Comparison of ENCODE assay signal across 8 cellular contexts in genomic region chr4:147160908-147161513, GRCh38.
DNase-seq lines count a peak whose midpoint lies in the region; ATAC-seq, FAIRE-seq and TF ChIP-seq lines count a peak whose summit lies in the region.

No MANE protein-coding gene starts in this region.

- H3K27me3 ChIP-seq in bronchial epithelial cell (ENCODE audit: control insufficient read depth, insufficient read depth, low read length) (no peaks in the 10 kb centered on the region), aorta (ENCODE audit: control insufficient read depth in 1 of 2, insufficient read depth in 2 of 2, low read length in 1 of 2) (no peaks in the 10 kb centered on the region)

- no peaks in the 10 kb centered on the region for H3K36me3 ChIP-seq in bronchial epithelial cell (ENCODE audit: control insufficient read depth, insufficient read depth, low read length)
- no peaks in the 10 kb centered on the region for H3K36me3 ChIP-seq in aorta (ENCODE audit: control insufficient read depth in 1 of 2, insufficient read depth in 2 of 2, low read length in 1 of 2)

- H3K27ac ChIP-seq in aorta (ENCODE audit: low read depth in 1 of 2, low read length in 2 of 2), result no peak overlapping the region

- intact Hi-C loops in left colon (cut with DNase I, micrococcal nuclease), result loop anchor here in 1 of 2 donors (10.0 kb wide), 1 partner anchor 434 kb away; no protein-coding TSS in a partner anchor
- intact Hi-C loops in aorta (cut with DNase I), result loop anchor here (2.0 to 10.0 kb wide), 3 partner anchors 64 to 430 kb away; no protein-coding TSS in a partner anchor

- no peaks in the 10 kb centered on the region for H3K4me1 ChIP-seq in aorta (ENCODE audit: control insufficient read depth in 1 of 2, insufficient read depth in 2 of 2, low read length in 2 of 2)

- no peaks in the 10 kb centered on the region for H3K9me3 ChIP-seq in aorta (ENCODE audit: control insufficient read depth, low read length)

- peak; percentile 72 for TF ChIP-seq CTCF in D721Med (IDR thresholded peaks at IDR 0.05; ENCODE audit: insufficient read depth, missing control alignments)
- peak; percentile 78 for TF ChIP-seq CTCF in bronchial epithelial cell (IDR thresholded peaks at IDR 0.05; ENCODE audit: insufficient read depth, low read length, severe bottlenecking)

- peak; percentile 90 for FAIRE-seq in D721Med (lab: Jason Lieb, UNC)
- FAIRE-seq in bronchial epithelial cell (lab: Jason Lieb, UNC), result no peak

- DNase-seq in D721Med (ENCODE audit: insufficient read length, low spot score) (no peak), NCI-H345 (lab: John Stamatoyannopoulos, UW) (peak; percentile 10), bronchial epithelial cell (ENCODE audit: low read depth) (peak; percentile 64), left colon (no peak), aorta (no peak), ecto neural progenitor cell (ENCODE audit: low spot score) (no peak)

- ATAC-seq in GM18870 (IDR thresholded peaks at IDR 0.05; ENCODE audit: unreplicated experiment) (peak; percentile 91), HG02970 (IDR thresholded peaks at IDR 0.05; ENCODE audit: low FRiP score, unreplicated experiment) (peak; percentile 90), left colon (peak; percentile 79), aorta (ENCODE audit: low FRiP score) (peak; percentile 76)

- H3K4me3 ChIP-seq in bronchial epithelial cell (ENCODE audit: low read depth, low read length), result no peak overlapping the region
- no peak overlapping the region for H3K4me3 ChIP-seq in aorta (ENCODE audit: low read length in 2 of 2)

- WGBS in aorta, 2 donors, result 40 to 41% methylated on average over 3 of the region's 3 CpGs

Comparison
In these comparisons a context has a peak if more than half of its experiments do, and no peak if none do; other contexts are left out.
1. DNase-seq: peak in NCI-H345 (single experiment) and bronchial epithelial cell (single experiment); none in D721Med (single experiment), left colon (0 of 2), aorta (0 of 2) and ecto neural progenitor cell (single experiment).
2. Peak in every context shown above with its lines, with median percentiles within 50 percentile points of each other: ATAC-seq.